1 cellular context compared by ENCODE assay signal in genomic region chr10:71663311-71663710, GRCh38.
TF ChIP-seq lines count a peak whose summit lies in the region.

No MANE protein-coding gene starts in this region.

TF ChIP-seq in HCT116, 20 proteins besides CTCF, POLR2A, EP300 and RAD21 (continued from another document):
- TF ChIP-seq ZBTB33 (IDR thresholded peaks at IDR 0.05; ENCODE audit: extremely low read depth, insufficient replicate concordance, low read length): no peak
